In genomic region chrX:40938418-40938817, GRCh38 we compare ENCODE assay signal across 20 cellular contexts.
DNase-seq lines count a peak whose midpoint lies in the region; ATAC-seq, FAIRE-seq and TF ChIP-seq lines count a peak whose summit lies in the region.
"Had no signal": no experiment of that assay in that cellular context is flagged by ENCODE, and none has a peak within 500 bp of the region (broad histone marks: within the 10 kb centered on the region; RNA-seq: fewer than 3 reads in every experiment).

No MANE protein-coding gene starts in this region.

- H3K27me3 ChIP-seq in astrocyte (ENCODE audit: insufficient read depth, low read length) (no peaks in the 10 kb centered on the region), endodermal cell (ENCODE audit: control insufficient read depth, insufficient read depth, low read length, poor library complexity, severe bottlenecking) (no peaks in the 10 kb centered on the region), GM23338 (ENCODE audit: insufficient read depth) (no peaks in the 10 kb centered on the region)
- H3K27me3 ChIP-seq: sigmoid colon had no signal

- H2AFZ ChIP-seq in astrocyte (ENCODE audit: low read depth, low read length) (no peak overlapping the region), GM23338 (no peak overlapping the region)

- H3K9me3 Mint-ChIP-seq in astrocyte (ENCODE audit: unreplicated experiment): no peaks in the 10 kb centered on the region
- H3K9me3 Mint-ChIP-seq in endodermal cell: peaks cover 16% of the 10 kb centered on the region
- H3K9me3 Mint-ChIP-seq in activated naive CD4-positive, alpha-beta T cell treated with anti-CD3 and anti-CD28 coated beads for 36 hours: no peaks in the 10 kb centered on the region
- no peaks in the 10 kb centered on the region; the same call in 2 of the 3 replicates for H3K9me3 Mint-ChIP-seq in GM23338
- H3K9me3 Mint-ChIP-seq: activated naive CD8-positive, alpha-beta T cell treated with anti-CD3 and anti-CD28 coated beads, Interleukin-2, amount 50 U/mL, for 24 hours; central memory CD8-positive, alpha-beta T cell had no signal

- intact Hi-C loops in activated naive CD4-positive, alpha-beta T cell treated with anti-CD3 and anti-CD28 coated beads for 36 hours (cut with micrococcal nuclease): no loop called here

- H3K4me2 ChIP-seq in astrocyte (ENCODE audit: low read length) (no peak overlapping the region), GM23338 (no peak overlapping the region)

- peak; percentile 75 for DNase-seq in EH (ENCODE audit: low read depth)
- DNase-seq in HTR-8/SVneo (ENCODE audit: insufficient read length, low spot score): no peak
- peak; percentile 50 for DNase-seq in astrocyte (ENCODE audit: low read depth)
- DNase-seq in kidney tubule cell (ENCODE audit: low spot score): peak; percentile 32
- no peak for DNase-seq in endodermal cell
- DNase-seq in activated naive CD4-positive, alpha-beta T cell treated with anti-CD3 and anti-CD28 coated beads for 36 hours: no peak
- DNase-seq in GM23338 (ENCODE audit: low spot score): no peak
- DNase-seq: activated naive CD8-positive, alpha-beta T cell treated with anti-CD3 and anti-CD28 coated beads, Interleukin-2, amount 50 U/mL, for 24 hours; effector memory CD4-positive, alpha-beta T cell; islet precursor cell; naive thymus-derived CD4-positive, alpha-beta T cell; NCI-H1048; NCI-H2081 treated with DMSO at 0.1 percent for 48 hours; NCI-H526 treated with DMSO at 0.1 percent for 48 hours; sigmoid colon; stimulated activated CD4-positive, alpha-beta T cell treated with anti-CD3 and anti-CD28 coated beads, Interleukin-1b, Interleukin-23, amount 100 ng/mL, for 48 hours; T-helper 2 cell had no signal

- peaks cover 3% of the 10 kb centered on the region for H3K4me1 Mint-ChIP-seq in astrocyte (ENCODE audit: low read depth, unreplicated experiment)
- peaks cover 4% of the 10 kb centered on the region for H3K4me1 Mint-ChIP-seq in endodermal cell
- H3K4me1 Mint-ChIP-seq in activated naive CD4-positive, alpha-beta T cell treated with anti-CD3 and anti-CD28 coated beads for 36 hours (ENCODE audit: low read depth): peaks cover 7% of the 10 kb centered on the region
- peaks cover 6% of the 10 kb centered on the region for H3K4me1 Mint-ChIP-seq in GM23338

- no peaks in the 10 kb centered on the region for H3F3A ChIP-seq in GM23338 (replicated peaks; ENCODE audit: low read depth)

- no peak overlapping the region for H3K27ac ChIP-seq in astrocyte (ENCODE audit: low read depth, low read length)
- H3K27ac ChIP-seq in endodermal cell (ENCODE audit: low read depth, low read length): no peak overlapping the region
- H3K27ac ChIP-seq in GM23338 (ENCODE audit: low read depth): no peak overlapping the region
- H3K27ac ChIP-seq: sigmoid colon had no signal

- CTCF ChIA-PET in activated naive CD4-positive, alpha-beta T cell treated with anti-CD3 and anti-CD28 coated beads for 36 hours (lab: Charles Lee): interaction anchor here (0.6 kb wide), 1 partner anchor 35 kb away, joined by 3 read pairs; no protein-coding TSS in a partner anchor

- H3K9ac ChIP-seq in astrocyte (ENCODE audit: low read length): no peak overlapping the region
- no peak overlapping the region for H3K9ac ChIP-seq in endodermal cell (ENCODE audit: extremely low read depth, low read length, poor library complexity, severe bottlenecking)

- H3K4me3 Mint-ChIP-seq in astrocyte (ENCODE audit: unreplicated experiment): no peak overlapping the region
- no peak overlapping the region for H3K4me3 Mint-ChIP-seq in endodermal cell
- H3K4me3 Mint-ChIP-seq in activated naive CD4-positive, alpha-beta T cell treated with anti-CD3 and anti-CD28 coated beads for 36 hours: no peak overlapping the region
- no peak overlapping the region for H3K4me3 Mint-ChIP-seq in GM23338
- H3K4me3 Mint-ChIP-seq: activated naive CD8-positive, alpha-beta T cell treated with anti-CD3 and anti-CD28 coated beads, Interleukin-2, amount 50 U/mL, for 24 hours; central memory CD8-positive, alpha-beta T cell; naive thymus-derived CD4-positive, alpha-beta T cell had no signal

- H3K4me3 ChIP-seq in astrocyte (ENCODE audit: insufficient read depth, low read depth, low read length): no peak overlapping the region
- H3K4me3 ChIP-seq in endodermal cell (ENCODE audit: low read length): no peak overlapping the region
- H3K4me3 ChIP-seq in GM23338: no peak overlapping the region
- H3K4me3 ChIP-seq: sigmoid colon had no signal

- H4K20me1 ChIP-seq in astrocyte (ENCODE audit: insufficient read depth, low read length): no peaks in the 10 kb centered on the region
- no peaks in the 10 kb centered on the region for H4K20me1 ChIP-seq in GM23338 (replicated peaks; ENCODE audit: insufficient read depth)

- H3K27ac Mint-ChIP-seq in astrocyte (ENCODE audit: unreplicated experiment) (peak overlapping the region; percentile 62), endodermal cell (no peak overlapping the region), GM23338 (no peak overlapping the region)
- no peak overlapping the region for H3K27ac Mint-ChIP-seq in activated naive CD4-positive, alpha-beta T cell treated with anti-CD3 and anti-CD28 coated beads for 36 hours
- H3K27ac Mint-ChIP-seq: activated naive CD8-positive, alpha-beta T cell treated with anti-CD3 and anti-CD28 coated beads, Interleukin-2, amount 50 U/mL, for 24 hours; naive thymus-derived CD4-positive, alpha-beta T cell had no signal

- H3K9me2 ChIP-seq in GM23338 (ENCODE audit: insufficient read depth): no peaks in the 10 kb centered on the region

- ATAC-seq in GM23338 (no peak), HG02973 (IDR thresholded peaks at IDR 0.05; ENCODE audit: unreplicated experiment) (no peak)
- ATAC-seq: activated naive CD8-positive, alpha-beta T cell treated with anti-CD3 and anti-CD28 coated beads, Interleukin-2, amount 50 U/mL, for 24 hours; naive thymus-derived CD4-positive, alpha-beta T cell had no signal

- H3K27me3 Mint-ChIP-seq in astrocyte (ENCODE audit: low read depth, unreplicated experiment): no peaks in the 10 kb centered on the region
- H3K27me3 Mint-ChIP-seq in endodermal cell (ENCODE audit: insufficient read depth): no peaks in the 10 kb centered on the region
- no peaks in the 10 kb centered on the region for H3K27me3 Mint-ChIP-seq in activated naive CD4-positive, alpha-beta T cell treated with anti-CD3 and anti-CD28 coated beads for 36 hours (ENCODE audit: low read depth)
- peaks cover 6% of the 10 kb centered on the region for H3K27me3 Mint-ChIP-seq in GM23338 (ENCODE audit: insufficient read depth, low read depth, poor library complexity)
- H3K27me3 Mint-ChIP-seq: activated naive CD8-positive, alpha-beta T cell treated with anti-CD3 and anti-CD28 coated beads, Interleukin-2, amount 50 U/mL, for 24 hours; central memory CD8-positive, alpha-beta T cell; naive thymus-derived CD4-positive, alpha-beta T cell had no signal

- H3K79me2 ChIP-seq in astrocyte (ENCODE audit: insufficient read depth, low read length) (no peaks in the 10 kb centered on the region), GM23338 (replicated peaks; ENCODE audit: insufficient read depth) (no peaks in the 10 kb centered on the region)

- peaks cover 6% of the 10 kb centered on the region for H3K4me1 ChIP-seq in astrocyte (ENCODE audit: insufficient read depth, low read length)
- H3K4me1 ChIP-seq in endodermal cell (ENCODE audit: control insufficient read depth, insufficient read depth, low read length): no peaks in the 10 kb centered on the region
- peaks cover 6% of the 10 kb centered on the region; the same call in 1 of the 2 replicates for H3K4me1 ChIP-seq in GM23338 (ENCODE audit: insufficient read depth)

- H3K9me3 ChIP-seq in astrocyte (ENCODE audit: insufficient read depth, low read depth, low read length) (no peaks in the 10 kb centered on the region), endodermal cell (ENCODE audit: control insufficient read depth, low read length) (no peaks in the 10 kb centered on the region)
- H3K9me3 ChIP-seq: sigmoid colon had no signal

- H3K36me3 ChIP-seq in astrocyte (ENCODE audit: insufficient read depth, low read length) (no peaks in the 10 kb centered on the region), endodermal cell (ENCODE audit: control insufficient read depth, insufficient read depth, low read length) (no peaks in the 10 kb centered on the region), GM23338 (ENCODE audit: insufficient read depth) (no peaks in the 10 kb centered on the region)
- H3K36me3 ChIP-seq: sigmoid colon had no signal

- FAIRE-seq in HTR-8/SVneo (lab: Jason Lieb, UNC) (peak; percentile 13), astrocyte (lab: Jason Lieb, UNC) (no peak)
- FAIRE-seq: GM12891 had no signal

- H3K36me3 Mint-ChIP-seq in astrocyte (ENCODE audit: low read depth, unreplicated experiment): no peaks in the 10 kb centered on the region
- H3K36me3 Mint-ChIP-seq in endodermal cell (ENCODE audit: low read depth): no peaks in the 10 kb centered on the region
- H3K36me3 Mint-ChIP-seq in activated naive CD4-positive, alpha-beta T cell treated with anti-CD3 and anti-CD28 coated beads for 36 hours (ENCODE audit: low read depth): no peaks in the 10 kb centered on the region
- no peaks in the 10 kb centered on the region for H3K36me3 Mint-ChIP-seq in GM23338 (ENCODE audit: low read depth)
- H3K36me3 Mint-ChIP-seq: naive thymus-derived CD4-positive, alpha-beta T cell had no signal

- TF ChIP-seq CTCF in astrocyte (IDR thresholded peaks at IDR 0.05; ENCODE audit: insufficient read depth, low read depth, low read length) (no peak), endodermal cell (conservative IDR thresholded peaks at IDR 0.05) (no peak), GM23338 (conservative IDR thresholded peaks at IDR 0.05; ENCODE audit: low read depth in 2 of 2) (no peak)

- 90 to 100% methylated on average over 3 to 5 of the region's 5 CpGs for WGBS in endodermal cell (ENCODE audit: insufficient coverage in 1 of 2, insufficient read length in 1 of 2), 2 experiments

TF ChIP-seq in GM23338, 12 proteins besides CTCF, POLR2A, EP300 and RAD21 (continues in another document):
- no peak for TF ChIP-seq ZNF114 (CRISPR knock-in tag; IDR thresholded peaks at IDR 0.05)

Comparison
In these comparisons a context has a peak if more than half of its experiments do, and no peak if none do; other contexts are left out.
1. DNase-seq: peak in EH (single experiment), astrocyte (single experiment) and kidney tubule cell (single experiment); none in HTR-8/SVneo (single experiment), endodermal cell (single experiment), activated naive CD4-positive, alpha-beta T cell treated with anti-CD3 and anti-CD28 coated beads for 36 hours (single experiment) and GM23338 (single experiment).